Comparison of ENCODE assay signal across 10 cellular contexts in genomic region chr3:71392277-71392676, GRCh38.
A peak's percentile ranks its signal among the peaks of the same experiment; 100 is the strongest.
DNase-seq lines count a peak whose midpoint lies in the region; ATAC-seq lines count a peak whose summit lies in the region.
"Had no signal": no experiment of that assay in that cellular context is flagged by ENCODE, and none has a peak within 500 bp of the region (broad histone marks: within the 10 kb centered on the region; RNA-seq: fewer than 3 reads in every experiment).

No MANE protein-coding gene starts in this region.

- intact Hi-C loops in activated naive CD4-positive, alpha-beta T cell treated with anti-CD3 and anti-CD28 coated beads for 36 hours (cut with micrococcal nuclease): loop anchor here (2.0 kb wide), 2 partner anchors 99 to 165 kb away; no protein-coding TSS in a partner anchor

- CTCF ChIA-PET in activated naive CD4-positive, alpha-beta T cell treated with anti-CD3 and anti-CD28 coated beads for 36 hours (lab: Charles Lee): interaction anchor here (0.8 kb wide), 1 partner anchor 85 kb away, joined by 3 read pairs; no protein-coding TSS in a partner anchor

- H3K4me1 Mint-ChIP-seq in activated naive CD4-positive, alpha-beta T cell treated with anti-CD3 and anti-CD28 coated beads for 36 hours (ENCODE audit: low read depth): peaks cover 73% of the 10 kb centered on the region
- peaks cover 39 to 74% of the 10 kb centered on the region in 2 donors for H3K4me1 Mint-ChIP-seq in stimulated activated naive B cell treated with anti-CD40 and anti-IgM and Interleukin-4, amounts not matched to agents 10 μg/mL and 1 μg/mL and 100 μg/mL, for 72 hours

- no peaks in the 10 kb centered on the region for H3K9me3 Mint-ChIP-seq in activated naive CD4-positive, alpha-beta T cell treated with anti-CD3 and anti-CD28 coated beads for 36 hours
- H3K9me3 Mint-ChIP-seq in stimulated activated naive B cell treated with anti-CD40 and anti-IgM and Interleukin-4, amounts not matched to agents 10 μg/mL and 1 μg/mL and 100 μg/mL, for 72 hours: no peaks in the 10 kb centered on the region

- no peak overlapping the region for H3K4me3 Mint-ChIP-seq in activated naive CD4-positive, alpha-beta T cell treated with anti-CD3 and anti-CD28 coated beads for 36 hours
- peak overlapping the region; percentile 73 to 76 for H3K4me3 Mint-ChIP-seq in stimulated activated naive B cell treated with anti-CD40 and anti-IgM and Interleukin-4, amounts not matched to agents 10 μg/mL and 1 μg/mL and 100 μg/mL, for 72 hours

- no peak for DNase-seq in activated naive CD4-positive, alpha-beta T cell treated with anti-CD3 and anti-CD28 coated beads for 36 hours
- no peak for DNase-seq in activated naive CD4-positive, alpha-beta T cell treated with Interleukin-2 at 50 U/mL for 16 hours
- DNase-seq in NOMO-1 treated with DMSO at 0.1 percent for 48 hours (lab: John Stamatoyannopoulos, UW; ENCODE audit: unreplicated experiment) (peak; percentile 86), NCI-H524 (lab: John Stamatoyannopoulos, UW) (no peak), activated gamma-delta T cell (lab: John Stamatoyannopoulos, UW) (no peak), NCI-H2196 treated with DMSO at 0.1 percent for 48 hours (lab: John Stamatoyannopoulos, UW; ENCODE audit: unreplicated experiment) (no peak)
- DNase-seq in stimulated activated naive B cell treated with anti-CD40 and anti-IgM and Interleukin-4, amounts not matched to agents 10 μg/mL and 1 μg/mL and 100 μg/mL, for 72 hours: no peak
- DNase-seq: left ventricle myocardium superior, T-helper 9 cell had no signal

- H3K27me3 Mint-ChIP-seq in activated naive CD4-positive, alpha-beta T cell treated with anti-CD3 and anti-CD28 coated beads for 36 hours (ENCODE audit: low read depth): no peaks in the 10 kb centered on the region
- H3K27me3 Mint-ChIP-seq in stimulated activated naive B cell treated with anti-CD40 and anti-IgM and Interleukin-4, amounts not matched to agents 10 μg/mL and 1 μg/mL and 100 μg/mL, for 72 hours: no peaks in the 10 kb centered on the region

- peaks cover 3% of the 10 kb centered on the region for H3K36me3 Mint-ChIP-seq in activated naive CD4-positive, alpha-beta T cell treated with anti-CD3 and anti-CD28 coated beads for 36 hours (ENCODE audit: low read depth)
- peaks cover 2 to 4% of the 10 kb centered on the region in 2 donors for H3K36me3 Mint-ChIP-seq in stimulated activated naive B cell treated with anti-CD40 and anti-IgM and Interleukin-4, amounts not matched to agents 10 μg/mL and 1 μg/mL and 100 μg/mL, for 72 hours

- peak; percentile 67 for ATAC-seq in HG02884 (IDR thresholded peaks at IDR 0.05; ENCODE audit: unreplicated experiment)
- peak; percentile 65 to 68 for ATAC-seq in stimulated activated naive B cell treated with anti-CD40 and anti-IgM and Interleukin-4, amounts not matched to agents 10 μg/mL and 1 μg/mL and 100 μg/mL, for 72 hours (replicated peaks)
- ATAC-seq: left ventricle myocardium superior had no signal

- peak overlapping the region; percentile 88 for H3K27ac Mint-ChIP-seq in activated naive CD4-positive, alpha-beta T cell treated with anti-CD3 and anti-CD28 coated beads for 36 hours
- H3K27ac Mint-ChIP-seq in stimulated activated naive B cell treated with anti-CD40 and anti-IgM and Interleukin-4, amounts not matched to agents 10 μg/mL and 1 μg/mL and 100 μg/mL, for 72 hours: peak overlapping the region; percentile 97
